ENCODE assay signal across 8 cellular contexts in the genomic region with DNA sequence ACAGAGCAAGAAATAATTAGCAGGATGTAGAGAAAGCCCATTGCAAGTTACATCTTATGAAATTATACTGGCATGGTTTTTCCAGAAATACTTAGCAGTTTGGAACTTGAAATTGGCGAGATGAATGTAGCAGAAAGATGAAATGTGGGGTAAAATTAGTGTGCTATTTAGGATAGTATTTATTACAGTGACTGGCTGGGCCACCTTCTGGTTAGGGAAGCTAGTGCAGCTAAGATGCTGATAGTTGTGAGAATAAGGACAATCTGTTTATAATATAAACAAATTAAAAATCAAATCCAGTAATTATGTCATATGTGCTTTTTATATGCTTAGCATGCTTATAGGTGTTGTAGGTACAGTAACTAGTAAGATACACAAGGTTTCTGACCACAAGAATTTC.
DNase-seq lines count a peak whose midpoint lies in the region; ATAC-seq and TF ChIP-seq lines count a peak whose summit lies in the region.

No MANE protein-coding gene starts in this region.

- DNase-seq in AG04449 (ENCODE audit: low read depth, low spot score) (no peak), OCI-LY7 (ENCODE audit: low spot score) (no peak), glomerular visceral epithelial cell (ENCODE audit: extremely low spot score) (peak; percentile 20), ovary (no peak)
- no peak for DNase-seq in stimulated activated CD4-positive, alpha-beta T cell treated with anti-CD3 and anti-CD28 coated beads, Interleukin-15, amount 100 ng/mL, for 24 hours

- no peak for TF ChIP-seq POLR2A in ovary (IDR thresholded peaks at IDR 0.05)

- H3K36me3 ChIP-seq in OCI-LY7 (ENCODE audit: insufficient read depth, low read length) (no peaks in the 10 kb centered on the region), ovary (no peaks in the 10 kb centered on the region)

- WGBS in ovary, 3 donors: 38 to 50% (median 42%) methylated on average over 1 of the region's 1 CpG

- H3K4me3 ChIP-seq in AG04449 (ENCODE audit: low read depth, low read length) (no peak overlapping the region), OCI-LY7 (ENCODE audit: low read depth, low read length, poor library complexity, severe bottlenecking) (no peak overlapping the region), ovary (no peak overlapping the region)

- H3K4me1 ChIP-seq in OCI-LY7 (ENCODE audit: insufficient read depth, low read length, poor library complexity, severe bottlenecking) (no peaks in the 10 kb centered on the region), ovary (ENCODE audit: insufficient read depth) (no peaks in the 10 kb centered on the region)

- H3K9me3 ChIP-seq in OCI-LY7 (ENCODE audit: low read length) (no peaks in the 10 kb centered on the region), ovary (no peaks in the 10 kb centered on the region)

- H4K20me1 ChIP-seq in OCI-LY7 (ENCODE audit: insufficient read depth, low read length): no peaks in the 10 kb centered on the region

- H3K27me3 ChIP-seq in ovary: no peaks in the 10 kb centered on the region

- intact Hi-C loops in OCI-LY7 (cut with micrococcal nuclease; ENCODE audit: unreplicated experiment) (no loop called here), ovary (cut with DNase I) (no loop called here)

- H3K79me2 ChIP-seq in OCI-LY7 (ENCODE audit: insufficient read depth, low read depth, low read length): no peaks in the 10 kb centered on the region

- TF ChIP-seq CTCF in AG04449 (IDR thresholded peaks at IDR 0.05; ENCODE audit: insufficient read depth, low read length, missing control alignments) (peak; percentile 59), OCI-LY7 (conservative IDR thresholded peaks at IDR 0.05; ENCODE audit: low read length) (peak; percentile 68), ovary (IDR thresholded peaks at IDR 0.05) (no peak)

- ATAC-seq in GM19328 (IDR thresholded peaks at IDR 0.05; ENCODE audit: unreplicated experiment): peak; percentile 67
- no peak for ATAC-seq in GM19455 (IDR thresholded peaks at IDR 0.05; ENCODE audit: unreplicated experiment)
- ATAC-seq in HG03442 (IDR thresholded peaks at IDR 0.05; ENCODE audit: unreplicated experiment): no peak

- H2AFZ ChIP-seq in OCI-LY7 (ENCODE audit: low read length): no peak overlapping the region

- H3K27ac ChIP-seq in OCI-LY7 (ENCODE audit: low read depth, low read length, poor library complexity, severe bottlenecking) (no peak overlapping the region), ovary (no peak overlapping the region)

- CTCF ChIA-PET in AG04449 (lab: Yijun Ruan, JAX): interaction anchor here (1.0 to 3.0 kb wide), 11 partner anchors 8 to 557 kb away, joined by 3 to 23 read pairs (median 5); no protein-coding TSS in a partner anchor
- CTCF ChIA-PET in OCI-LY7 (lab: Charles Lee; ENCODE audit: unreplicated experiment): no interaction called here

- no peak overlapping the region for H3K4me2 ChIP-seq in OCI-LY7 (ENCODE audit: low read length)

- no peak for TF ChIP-seq EP300 in ovary (IDR thresholded peaks at IDR 0.05)

- BruUV-seq in OCI-LY7 (replicated peaks; lab: Mats Ljungman, UMichigan): no TSS peak

- POLR2A ChIA-PET in AG04449 (lab: Yijun Ruan, JAX): no interaction called here
- POLR2A ChIA-PET in OCI-LY7 (lab: Charles Lee): no interaction called here

- no peaks in the 10 kb centered on the region for H3K9me2 ChIP-seq in OCI-LY7 (ENCODE audit: insufficient read depth, low read length)

Comparison
In these comparisons a context has a peak if more than half of its experiments do, and no peak if none do; other contexts are left out.
1. CTCF ChIP-seq: peak in AG04449 (single experiment) and OCI-LY7 (single experiment); none in ovary (0 of 3).